8 cellular contexts compared by ENCODE assay signal in the genomic region with DNA sequence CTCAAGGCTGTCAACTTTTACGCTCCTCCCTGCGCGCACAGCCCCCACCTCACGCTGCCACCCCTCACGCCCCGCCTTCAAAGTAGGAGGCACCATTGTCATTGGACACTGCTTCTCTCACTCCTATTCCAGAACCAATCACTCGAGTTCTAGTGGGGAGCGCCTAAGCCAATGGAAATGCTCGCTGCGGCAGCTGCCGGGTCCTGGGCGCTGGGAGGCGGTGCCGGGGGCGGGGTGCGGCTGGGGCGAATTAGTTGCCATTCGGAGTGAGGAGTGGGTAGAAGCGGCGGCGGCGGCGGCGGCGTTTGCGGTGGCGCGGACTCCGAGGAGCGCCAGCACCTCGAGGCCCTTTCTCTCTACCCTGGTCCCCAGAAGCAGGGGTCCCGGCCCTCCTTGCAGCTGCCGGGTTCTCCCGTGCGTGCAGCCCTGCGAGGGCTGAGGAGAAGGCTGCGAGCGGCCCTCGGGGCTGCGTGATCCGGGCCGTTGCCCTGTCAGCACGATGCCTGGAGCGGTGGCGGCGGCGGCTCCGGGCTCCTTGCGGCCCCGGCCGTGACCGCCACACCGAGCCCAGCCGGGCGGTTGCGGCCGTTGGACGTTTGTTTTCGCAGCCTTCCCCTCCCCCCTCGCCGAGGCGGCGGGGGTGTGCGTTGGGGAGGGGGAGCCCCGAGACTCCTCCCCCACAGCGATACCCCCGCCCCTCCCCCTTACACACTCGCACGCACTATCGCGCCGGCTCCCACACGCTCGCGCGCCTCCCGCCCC. TPM values are rescaled to one million over a fixed set of nuclear protein-coding genes. Genes with fewer than 3 reads are reported as not detected.
DNase-seq lines count a peak whose midpoint lies in the region; ATAC-seq, FAIRE-seq and TF ChIP-seq lines count a peak whose summit lies in the region.

Gene GLCCI1, plus strand, starts transcription at position 253 of the 762 bp plus-strand sequence. CDS start 555 bp downstream, outside the sequence.

- peak; percentile 60; the same call in 1 of the 2 replicates for TF ChIP-seq POLR2A in GM12891 (IDR thresholded peaks at IDR 0.05; ENCODE audit: low read depth, low read length)
- peak in 1 of 2 donors; percentile 94 for TF ChIP-seq POLR2A in heart left ventricle (IDR thresholded peaks at IDR 0.05)

- FAIRE-seq in GM12891 (lab: Jason Lieb, UNC): peak; percentile 98

- TF ChIP-seq CTCF in heart left ventricle (IDR thresholded peaks at IDR 0.05): no peak
- TF ChIP-seq CTCF in type B pancreatic cell (conservative IDR thresholded peaks at IDR 0.05): no peak

- H3K27ac ChIP-seq in adipose tissue (ENCODE audit: low read depth, low read length) (peak within 1 kb of the TSS; percentile 76), heart left ventricle (peak within 1 kb of the TSS; percentile 69 to 98 (median 94))

- no peaks in the 10 kb centered on the region for H3K9me3 ChIP-seq in heart left ventricle

- H3K27me3 Mint-ChIP-seq in T-cell: no peaks in the 10 kb centered on the region
- H3K27me3 Mint-ChIP-seq in type B pancreatic cell: no peaks in the 10 kb centered on the region

- peak within 1 kb of the TSS; percentile 66 to 99 (median 91) for H3K4me3 ChIP-seq in heart left ventricle

- POLR2A ChIA-PET in T-cell (lab: Charles Lee): interaction anchor here in 1 of 2 donors (1.4 to 1.9 kb wide), 2 partner anchors 22 to 24 kb away, joined by 8 to 11 read pairs; no protein-coding TSS in a partner anchor

- WGBS in adipose tissue, 3 donors: 0% methylated on average over 47 to 77 of the region's 77 CpGs
- WGBS in heart left ventricle, 4 donors: 0 to 1% (median 0%) methylated on average over 9 to 77 of the region's 77 CpGs

- peak within 1 kb of the TSS; percentile 90 to 92 for H3K27ac Mint-ChIP-seq in T-cell
- H3K27ac Mint-ChIP-seq in type B pancreatic cell: peak within 1 kb of the TSS; percentile 47

- H3K4me1 Mint-ChIP-seq in T-cell (peaks cover 26 to 33% (median 33%) of the 10 kb centered on the region in 3 donors), type B pancreatic cell (ENCODE audit: unreplicated experiment) (peaks cover 5% of the 10 kb centered on the region)

- H3K4me3 Mint-ChIP-seq in T-cell: peak within 1 kb of the TSS in 2 of 3 donors; percentile 89 to 92
- peak within 1 kb of the TSS; percentile 92 for H3K4me3 Mint-ChIP-seq in type B pancreatic cell

- H3K36me3 Mint-ChIP-seq in T-cell (no peaks in the 10 kb centered on the region), type B pancreatic cell (no peaks in the 10 kb centered on the region)

- peak; percentile 85 for ATAC-seq in HG02840 (IDR thresholded peaks at IDR 0.05; ENCODE audit: low FRiP score, unreplicated experiment)
- peak; percentile 88 to 90 (median 89) for ATAC-seq in T-cell (replicated peaks in 1 of 4)
- peak; percentile 99 for ATAC-seq in heart left ventricle

- H3K4me1 ChIP-seq in heart left ventricle: peaks cover 0 to 26% (median 12%) of the 10 kb centered on the region in 12 donors

- H3K27me3 ChIP-seq in heart left ventricle: no peaks in the 10 kb centered on the region

- DNase-seq in GM12891 (ENCODE audit: insufficient read length, low spot score): peak; percentile 65
- peak; percentile 90 for DNase-seq in NCI-H1436 treated with DMSO at 0.1 percent for 48 hours (lab: John Stamatoyannopoulos, UW)
- peak; percentile 92 to 98 (median 96) for DNase-seq in T-cell
- DNase-seq in heart left ventricle: peak; percentile 96 to 98 (median 97)
- peak; percentile 99 for DNase-seq in pons (ENCODE audit: low spot score)
- DNase-seq in type B pancreatic cell (ENCODE audit: extremely low spot score, unreplicated experiment): peak; percentile 97

- CTCF ChIA-PET in T-cell (lab: Charles Lee): interaction anchor here in 1 of 2 donors (1.1 to 1.5 kb wide), 3 partner anchors 9 to 288 kb away, joined by 3 to 4 read pairs (median 3); no protein-coding TSS in a partner anchor

- no peaks in the 10 kb centered on the region for H3K9me3 Mint-ChIP-seq in T-cell
- no peaks in the 10 kb centered on the region for H3K9me3 Mint-ChIP-seq in type B pancreatic cell

- H3K36me3 ChIP-seq in heart left ventricle: no peaks in the 10 kb centered on the region

- intact Hi-C loops in heart left ventricle (cut with DNase I): loop anchor here in 5 of 10 donors (2.0 to 10.0 kb wide), 8 partner anchors 194 to 404 kb away; partner anchors contain the start of genes UMAD1 (in 3 of the 5) and MIOS (in 1 of the 5)

TF ChIP-seq in GM12891, 5 proteins besides CTCF, POLR2A, EP300 and RAD21:
- TF ChIP-seq POLR2AphosphoS5 (IDR thresholded peaks at IDR 0.05; ENCODE audit: low read depth, low read length) (peak; percentile 69), SPI1 (IDR thresholded peaks at IDR 0.05; ENCODE audit: low read depth, low read length) (0 out of 2 replicates have a peak, but pooled peaks have one; percentile 4), POU2F2 (IDR thresholded peaks at IDR 0.05; ENCODE audit: low read depth, low read length) (0 out of 2 replicates have a peak, but pooled peaks have one; percentile 18), TAF1 (IDR thresholded peaks at IDR 0.05; ENCODE audit: low read depth, low read length) (peak; percentile 30; the same call in 1 of the 2 replicates), PAX5 (IDR thresholded peaks at IDR 0.05; ENCODE audit: insufficient read depth, low read length, severe bottlenecking) (no peak)

RNA-seq across cellular contexts. Expression of gene GLCCI1, which starts in this region (rescaled TPM):
- 24.1 TPM for polyA plus RNA-seq in GM12891 (2012; ENCODE audit: low read depth, missing spikeins)
- 10 to 100 TPM; 30.6 to 51.5 (median 38.0) TPM for total RNA-seq in T-cell
- 1 to 10 TPM; 1.7 to 7.5 (median 2.4) TPM for polyA plus RNA-seq in adipose tissue
- total RNA-seq in heart left ventricle: 10 to 100 TPM in 1 of 9 donors, 1 to 10 TPM in 8; 2.4 to 10.8 (median 7.7) TPM
- 1 to 10 TPM; 1.5 to 1.9 TPM for polyA plus RNA-seq in heart left ventricle
- 11.9 and 25.0 TPM in 2 replicates for total RNA-seq in type B pancreatic cell (ENCODE audit: low replicate concordance)

Comparison
In these comparisons a context has a peak if more than half of its experiments do, and no peak if none do; other contexts are left out.
1. Peak in every context shown above with its lines: DNase-seq, ATAC-seq, H3K4me3 ChIP-seq and H3K27ac ChIP-seq.